In the genomic region with DNA sequence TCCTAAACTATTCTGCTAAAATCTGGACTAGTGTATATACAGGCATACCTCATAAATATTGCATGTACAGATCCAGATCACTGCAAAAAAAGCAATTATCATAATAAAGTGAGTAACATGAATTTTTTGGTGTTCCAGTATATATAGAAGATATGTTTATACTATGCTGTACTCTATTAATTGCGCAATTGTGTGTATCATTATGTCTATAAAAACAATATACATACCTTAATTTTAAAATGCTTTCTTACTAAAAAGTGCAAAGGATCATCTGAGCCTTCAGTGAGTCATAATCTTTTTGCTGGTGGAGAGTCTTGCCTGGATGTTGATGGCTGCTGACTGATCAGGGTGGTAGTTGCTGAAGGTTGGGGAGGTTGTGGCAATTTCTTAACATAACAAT, we compare ENCODE assay signal across 1 cellular context.
TF ChIP-seq lines count a peak whose summit lies in the region.

No MANE protein-coding gene starts in this region.

TF ChIP-seq in H1, 55 proteins besides CTCF, POLR2A, EP300 and RAD21:
- TF ChIP-seq CEBPB (IDR thresholded peaks at IDR 0.05; ENCODE audit: low read depth, low read length) = peak; percentile 37; the same call in 1 of the 2 replicates
- TF ChIP-seq JUND (IDR thresholded peaks at IDR 0.05; ENCODE audit: low read length) = no peak
